9 cellular contexts compared by ENCODE assay signal in genomic region chr16:29351971-29352616, GRCh38. TPM values are rescaled to one million over a fixed set of nuclear protein-coding genes. Genes with fewer than 3 reads are reported as not detected.
DNase-seq lines count a peak whose midpoint lies in the region; ATAC-seq, FAIRE-seq and TF ChIP-seq lines count a peak whose summit lies in the region.
"Not testable (repeated sequence)": the region's sequence is repeated elsewhere in the genome, so short reads cannot be mapped to it uniquely, and the experiment has no call there.
"Had no signal": no experiment of that assay in that cellular context is flagged by ENCODE, and none has a peak within 500 bp of the region (broad histone marks: within the 10 kb centered on the region; RNA-seq: fewer than 3 reads in every experiment).

No MANE protein-coding gene starts in this region.

- not testable (repeated sequence) for H3K4me2 ChIP-seq in A549; neural cell (ENCODE audit: low read length)
- peak overlapping the region; percentile 51 for H3K4me2 ChIP-seq in parathyroid adenoma (ENCODE audit: low read length)

- not testable (repeated sequence) for H3K27ac ChIP-seq in A549
- H3K27ac ChIP-seq in neural cell (ENCODE audit: low read length) (peak overlapping the region; percentile 60), parathyroid adenoma (peak overlapping the region; percentile 99)

- TF ChIP-seq RAD21 in A549 (conservative IDR thresholded peaks at IDR 0.05 in 1 of 2, IDR thresholded peaks at IDR 0.05 in 1 of 2); neural cell (conservative IDR thresholded peaks at IDR 0.05): not testable (repeated sequence)

- not testable (repeated sequence) for H3K27me3 Mint-ChIP-seq in type B pancreatic cell

- not testable (repeated sequence) for H3K4me1 Mint-ChIP-seq in type B pancreatic cell (ENCODE audit: unreplicated experiment)

- POLR2A ChIA-PET in A549 (lab: Yijun Ruan, JAX) = not testable (repeated sequence)

- peak overlapping the region; percentile 51 for H3K27ac Mint-ChIP-seq in type B pancreatic cell

- TF ChIP-seq CTCF in A549 (IDR thresholded peaks at IDR 0.05); neural cell (IDR thresholded peaks at IDR 0.05; ENCODE audit: poor library complexity, severe bottlenecking); parathyroid adenoma (IDR thresholded peaks at IDR 0.05); type B pancreatic cell (conservative IDR thresholded peaks at IDR 0.05): not testable (repeated sequence)

- not testable (repeated sequence) for H3K4me3 ChIP-seq in A549; parathyroid adenoma (ENCODE audit: low read depth, low read length)
- H3K4me3 ChIP-seq in neural cell (ENCODE audit: low read length) = peak overlapping the region; percentile 37

- H3F3A ChIP-seq in neural cell (ENCODE audit: insufficient read depth, low read length, poor library complexity, severe bottlenecking) = not testable (repeated sequence)

- H3K36me3 ChIP-seq in neural cell (ENCODE audit: insufficient read depth, low read length); parathyroid adenoma (ENCODE audit: control insufficient read depth, insufficient read depth, low read length): not testable (repeated sequence)

- CTCF ChIA-PET in A549 (lab: Yijun Ruan, JAX) = not testable (repeated sequence)

- not testable (repeated sequence) for H3K4me3 Mint-ChIP-seq in type B pancreatic cell

- not testable (repeated sequence) for H3K9me3 ChIP-seq in A549; neural cell (ENCODE audit: low read length); parathyroid adenoma (ENCODE audit: control insufficient read depth, low read length)

- peak; percentile 31 to 44; a peak in 4 of 6 replicates for ATAC-seq in A549

- not testable (repeated sequence) for FAIRE-seq in A549 (lab: Jason Lieb, UNC)
- FAIRE-seq in RCC 7860 (lab: Jason Lieb, UNC) = peak; percentile 83

- DNase-seq in A549 (ENCODE audit: low read depth in 1 of 2, low spot score in 1 of 2) = peak in 1 of 2 experiments; percentile 17
- DNase-seq in DMS 273 (lab: John Stamatoyannopoulos, UW; ENCODE audit: unreplicated experiment) = peak; percentile 19
- DNase-seq in RCC 7860 (ENCODE audit: low spot score) = peak; percentile 45
- peak; percentile 4 for DNase-seq in glomerular visceral epithelial cell (ENCODE audit: extremely low spot score)
- peak; percentile 63 for DNase-seq in kidney glomerular epithelial cell (lab: John Stamatoyannopoulos, UW)
- not testable (repeated sequence) for DNase-seq in type B pancreatic cell (ENCODE audit: extremely low spot score, unreplicated experiment)

- H3K27me3 ChIP-seq in neural cell (ENCODE audit: insufficient read depth, low read depth, low read length); parathyroid adenoma (ENCODE audit: control insufficient read depth, insufficient read depth, low read length): not testable (repeated sequence)

- H4K20me1 ChIP-seq in neural cell (ENCODE audit: insufficient read depth) = not testable (repeated sequence)

- not testable (repeated sequence) for H2AFZ ChIP-seq in neural cell (ENCODE audit: low read depth, low read length); parathyroid adenoma

- H3K36me3 Mint-ChIP-seq in type B pancreatic cell = not testable (repeated sequence)

- not testable (repeated sequence) for H3K9me3 Mint-ChIP-seq in type B pancreatic cell

- not testable (repeated sequence) for H3K79me2 ChIP-seq in neural cell (replicated peaks; ENCODE audit: insufficient read depth, low read length); parathyroid adenoma

- WGBS in A549 (ENCODE audit: missing lambda C conversion rate) = 40% methylated on average over 7 of the region's 9 CpGs

- H3K9me2 ChIP-seq in neural cell (ENCODE audit: insufficient read depth, low read length) = not testable (repeated sequence)

- H3K9ac ChIP-seq in neural cell (ENCODE audit: low read length); parathyroid adenoma: not testable (repeated sequence)

- TF ChIP-seq POLR2A in A549 (IDR thresholded peaks at IDR 0.05; ENCODE audit: low read length) = not testable (repeated sequence)

- not testable (repeated sequence) for TF ChIP-seq EP300 in A549 (IDR thresholded peaks at IDR 0.05); neural cell (conservative IDR thresholded peaks at IDR 0.05; ENCODE audit: poor library complexity, severe bottlenecking)

- not testable (repeated sequence) for H3K4me1 ChIP-seq in A549
- H3K4me1 ChIP-seq in parathyroid adenoma = peaks cover 36% of the 10 kb centered on the region

RNA-seq across cellular contexts. Expression of gene NPIPB11, which starts 54.4 kb away (rescaled TPM):
- polyA plus RNA-seq in A549 (2011; rRNA removed) (0.84 and 1.6 TPM in 2 replicates), A549 (2017; fragmentation: RNase III; extraction: RNeasy Plus Mini Kit Qiagen cat#74134 plus additional on column Dnase treatment) (1.1 TPM in 3 replicates), neural cell (0.06 and 0.14 TPM in 2 replicates)
- 1.3 and 1.5 TPM in 2 replicates for polyA plus RNA-seq in A549 (2012; cell fraction: cytosol; rRNA removed)
- polyA plus RNA-seq in A549 (2012; cell fraction: nucleus; rRNA removed) = 15.5 and 19.3 TPM in 2 replicates
- 0.58 and 0.73 TPM in 2 replicates for polyA minus RNA-seq in A549 (2011; rRNA and poly(A)+ RNA removed)
- not detected in 2 replicates for polyA minus RNA-seq in neural cell
- 1.00 and 1.5 TPM in 2 replicates for total RNA-seq in type B pancreatic cell (ENCODE audit: low replicate concordance)
- total RNA-seq: H4 had no signal
